ENCODE assay signal across 2 cellular contexts in the genomic region with DNA sequence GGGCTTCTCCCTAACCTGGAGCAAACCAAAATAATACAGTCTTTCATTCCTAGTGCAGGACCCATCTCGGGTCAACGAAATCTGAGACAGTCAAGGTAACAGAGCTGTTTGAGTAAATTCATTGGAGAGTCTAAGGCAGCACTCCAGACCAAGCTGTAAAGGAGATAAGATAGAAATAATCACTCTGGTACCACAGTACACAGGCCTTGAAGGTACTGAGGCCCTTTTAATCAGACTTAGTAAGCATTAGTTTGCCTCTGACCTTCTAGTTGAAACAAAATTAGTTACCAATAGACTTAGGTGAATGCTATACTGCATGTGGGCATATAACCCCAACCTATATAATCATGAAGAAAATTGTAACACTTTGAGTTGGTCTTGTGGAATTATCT.
TF ChIP-seq lines count a peak whose summit lies in the region.

No MANE protein-coding gene starts in this region.

TF ChIP-seq in HepG2, 621 proteins besides CTCF, POLR2A, EP300 and RAD21 (continues in another document):
- TF ChIP-seq FOXP1 (IDR thresholded peaks at IDR 0.05) (no peak), FOXP1 (CRISPR knock-in tag; IDR thresholded peaks at IDR 0.05) (no peak), ZNF749 (CRISPR knock-in tag; IDR thresholded peaks at IDR 0.05; ENCODE audit: borderline replicate concordance) (no peak), HHEX (CRISPR knock-in tag; IDR thresholded peaks at IDR 0.05) (no peak), ZNF34 (CRISPR knock-in tag; IDR thresholded peaks at IDR 0.05; ENCODE audit: borderline replicate concordance) (no peak), YEATS2 (CRISPR knock-in tag; IDR thresholded peaks at IDR 0.05; ENCODE audit: borderline replicate concordance) (no peak), PCBP1 (IDR thresholded peaks at IDR 0.05; ENCODE audit: borderline replicate concordance, low read depth, low read length) (no peak), ZNF230 (CRISPR knock-in tag; IDR thresholded peaks at IDR 0.05) (no peak), JDP2 (CRISPR knock-in tag; IDR thresholded peaks at IDR 0.05; ENCODE audit: borderline replicate concordance) (no peak), ZBTB42 (CRISPR knock-in tag; IDR thresholded peaks at IDR 0.05) (no peak), ZNF282 (IDR thresholded peaks at IDR 0.05; ENCODE audit: partially characterized antibody) (no peak), GPBP1L1 (CRISPR knock-in tag; IDR thresholded peaks at IDR 0.05) (no peak), MIER2 (CRISPR knock-in tag; IDR thresholded peaks at IDR 0.05) (no peak), DZIP1 (CRISPR knock-in tag; IDR thresholded peaks at IDR 0.05) (no peak), HNRNPL (IDR thresholded peaks at IDR 0.05; ENCODE audit: low read depth, low read length) (no peak), NFATC3 (CRISPR knock-in tag; IDR thresholded peaks at IDR 0.05) (no peak), ATF5 (CRISPR knock-in tag; IDR thresholded peaks at IDR 0.05; ENCODE audit: low read depth) (no peak), ZFP36 (IDR thresholded peaks at IDR 0.05; ENCODE audit: borderline replicate concordance, low read depth, low read length, partially characterized antibody) (no peak)
- TF ChIP-seq, protein P1, sequence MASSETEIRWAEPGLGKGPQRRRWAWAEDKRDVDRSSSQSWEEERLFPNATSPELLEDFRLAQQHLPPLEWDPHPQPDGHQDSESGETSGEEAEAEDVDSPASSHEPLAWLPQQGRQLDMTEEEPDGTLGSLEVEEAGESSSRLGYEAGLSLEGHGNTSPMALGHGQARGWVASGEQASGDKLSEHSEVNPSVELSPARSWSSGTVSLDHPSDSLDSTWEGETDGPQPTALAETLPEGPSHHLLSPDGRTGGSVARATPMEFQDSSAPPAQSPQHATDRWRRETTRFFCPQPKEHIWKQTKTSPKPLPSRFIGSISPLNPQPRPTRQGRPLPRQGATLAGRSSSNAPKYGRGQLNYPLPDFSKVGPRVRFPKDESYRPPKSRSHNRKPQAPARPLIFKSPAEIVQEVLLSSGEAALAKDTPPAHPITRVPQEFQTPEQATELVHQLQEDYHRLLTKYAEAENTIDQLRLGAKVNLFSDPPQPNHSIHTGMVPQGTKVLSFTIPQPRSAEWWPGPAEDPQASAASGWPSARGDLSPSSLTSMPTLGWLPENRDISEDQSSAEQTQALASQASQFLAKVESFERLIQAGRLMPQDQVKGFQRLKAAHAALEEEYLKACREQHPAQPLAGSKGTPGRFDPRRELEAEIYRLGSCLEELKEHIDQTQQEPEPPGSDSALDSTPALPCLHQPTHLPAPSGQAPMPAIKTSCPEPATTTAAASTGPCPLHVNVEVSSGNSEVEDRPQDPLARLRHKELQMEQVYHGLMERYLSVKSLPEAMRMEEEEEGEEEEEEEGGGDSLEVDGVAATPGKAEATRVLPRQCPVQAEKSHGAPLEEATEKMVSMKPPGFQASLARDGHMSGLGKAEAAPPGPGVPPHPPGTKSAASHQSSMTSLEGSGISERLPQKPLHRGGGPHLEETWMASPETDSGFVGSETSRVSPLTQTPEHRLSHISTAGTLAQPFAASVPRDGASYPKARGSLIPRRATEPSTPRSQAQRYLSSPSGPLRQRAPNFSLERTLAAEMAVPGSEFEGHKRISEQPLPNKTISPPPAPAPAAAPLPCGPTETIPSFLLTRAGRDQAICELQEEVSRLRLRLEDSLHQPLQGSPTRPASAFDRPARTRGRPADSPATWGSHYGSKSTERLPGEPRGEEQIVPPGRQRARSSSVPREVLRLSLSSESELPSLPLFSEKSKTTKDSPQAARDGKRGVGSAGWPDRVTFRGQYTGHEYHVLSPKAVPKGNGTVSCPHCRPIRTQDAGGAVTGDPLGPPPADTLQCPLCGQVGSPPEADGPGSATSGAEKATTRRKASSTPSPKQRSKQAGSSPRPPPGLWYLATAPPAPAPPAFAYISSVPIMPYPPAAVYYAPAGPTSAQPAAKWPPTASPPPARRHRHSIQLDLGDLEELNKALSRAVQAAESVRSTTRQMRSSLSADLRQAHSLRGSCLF (CRISPR knock-in tag; IDR thresholded peaks at IDR 0.05; ENCODE audit: borderline replicate concordance) = no peak

TF ChIP-seq in K562, 482 proteins besides CTCF, POLR2A, EP300 and RAD21:
- 0 out of 4 replicates have a peak, but pooled peaks of 1 of the 2 experiments have one; percentile 6 for TF ChIP-seq RCOR1 (IDR thresholded peaks at IDR 0.05; ENCODE audit: borderline replicate concordance in 1 of 2, low read depth in 2 of 2, low read length in 2 of 2)
- TF ChIP-seq HMBOX1 (IDR thresholded peaks at IDR 0.05) = peak; percentile 84
- TF ChIP-seq ZNF707 (CRISPR knock-in tag; conservative IDR thresholded peaks at IDR 0.05) = no peak
